Comparison of ENCODE assay signal across 8 cellular contexts in genomic region chr11:73218106-73218829, GRCh38. TPM values are rescaled to one million over a fixed set of nuclear protein-coding genes. Genes with fewer than 3 reads are reported as not detected.
DNase-seq lines count a peak whose midpoint lies in the region; ATAC-seq, FAIRE-seq and TF ChIP-seq lines count a peak whose summit lies in the region.

TSS of gene P2RY2 (plus strand) at chr11:73218281. CDS start at chr11:73234160, 15,879 bp downstream.

- H3K27me3 Mint-ChIP-seq in neural crest cell (ENCODE audit: low read depth): peaks cover 51% of the 10 kb centered on the region

- no peaks in the 10 kb centered on the region for H3K4me1 ChIP-seq in foreskin keratinocyte
- peaks cover 39% of the 10 kb centered on the region for H3K4me1 ChIP-seq in vagina

- H3K4me3 Mint-ChIP-seq in neural crest cell: peak within 1 kb of the TSS; percentile 78

- TF ChIP-seq CTCF in GM12865 (IDR thresholded peaks at IDR 0.05; ENCODE audit: insufficient read depth, low read depth, low read length, missing control alignments) (peak; percentile 40), foreskin keratinocyte (conservative IDR thresholded peaks at IDR 0.05) (peak; percentile 74), neural crest cell (conservative IDR thresholded peaks at IDR 0.05) (peak; percentile 67), vagina (IDR thresholded peaks at IDR 0.05) (no peak)

- H3K27ac ChIP-seq in foreskin keratinocyte (no peak within 1 kb of the TSS), vagina (peak within 1 kb of the TSS; percentile 42)

- no peaks in the 10 kb centered on the region for H3K9me3 ChIP-seq in vagina

- no peak within 1 kb of the TSS for H3K27ac Mint-ChIP-seq in neural crest cell (ENCODE audit: unreplicated experiment)

- peaks cover 21% of the 10 kb centered on the region for H3K4me1 Mint-ChIP-seq in neural crest cell

- intact Hi-C loops in vagina (cut with DNase I): no loop called here

- no peaks in the 10 kb centered on the region for H3K36me3 Mint-ChIP-seq in neural crest cell (ENCODE audit: low read depth)

- no peak for FAIRE-seq in RCC 7860 (lab: Jason Lieb, UNC)

- TF ChIP-seq POLR2A in vagina (IDR thresholded peaks at IDR 0.05): no peak

- H3K9me3 Mint-ChIP-seq in neural crest cell: no peaks in the 10 kb centered on the region

- DNase-seq in GM12865 (ENCODE audit: low read depth) (peak; percentile 32), MV-4-11 (lab: John Stamatoyannopoulos, UW) (peak; percentile 78), foreskin keratinocyte (peak in 1 of 2 donors; percentile 44), neural crest cell (ENCODE audit: low read depth, low spot score) (peak; percentile 54), vagina (ENCODE audit: extremely low spot score in 2 of 2) (no peak), RCC 7860 (ENCODE audit: low spot score) (no peak)
- peak; percentile 22 for DNase-seq in activated CD8-positive, alpha-beta memory T cell treated with anti-CD3 and anti-CD28 coated beads, Interleukin-2, amount 50 U/mL, for 4 hours
- no peak for DNase-seq in NK-92 treated with Interleukin-12 subunit alpha and Interleukin-12 subunit beta, amount 100 ng/mL, for 24 hours (lab: John Stamatoyannopoulos, UW)

- peak; percentile 83 for ATAC-seq in foreskin keratinocyte

- H3K27me3 ChIP-seq in foreskin keratinocyte: no peaks in the 10 kb centered on the region
- no peaks in the 10 kb centered on the region for H3K27me3 ChIP-seq in vagina

- H3K4me3 ChIP-seq in GM12865 (ENCODE audit: low read depth, low read length) (peak within 1 kb of the TSS; percentile 37), vagina (peak within 1 kb of the TSS; percentile 47 to 54)

- H3K36me3 ChIP-seq in vagina: no peaks in the 10 kb centered on the region

RNA-seq across cellular contexts. Expression of gene P2RY2, which starts in this region (rescaled TPM):
- total RNA-seq in foreskin keratinocyte (5.1 and 6.3 TPM in 2 replicates), neural crest cell (0.14 and 0.27 TPM in 2 replicates), vagina (27.3 TPM)
- 4.1 and 4.2 TPM in 2 replicates for polyA plus RNA-seq in foreskin keratinocyte

Comparison
In these comparisons a context has a peak if more than half of its experiments do, and no peak if none do; other contexts are left out.
1. Peak in DNase-seq in neural crest cell; RNA of the gene not detected or under 1 TPM.
2. DNase-seq: peak in GM12865 (single experiment), MV-4-11 (single experiment) and activated CD8-positive, alpha-beta memory T cell treated with anti-CD3 and anti-CD28 coated beads, Interleukin-2, amount 50 U/mL, for 4 hours (single experiment); none in vagina (0 of 2), NK-92 treated with Interleukin-12 subunit alpha and Interleukin-12 subunit beta, amount 100 ng/mL, for 24 hours (single experiment) and RCC 7860 (single experiment).
3. CTCF ChIP-seq: peak in GM12865 (single experiment), foreskin keratinocyte (single experiment) and neural crest cell (single experiment); none in vagina (0 of 3).